In genomic region chr2:2536416-2537056, GRCh38 we compare ENCODE assay signal across 22 cellular contexts.
DNase-seq lines count a peak whose midpoint lies in the region; ATAC-seq and TF ChIP-seq lines count a peak whose summit lies in the region.
"Had no signal": no experiment of that assay in that cellular context is flagged by ENCODE, and none has a peak within 500 bp of the region (broad histone marks: within the 10 kb centered on the region; RNA-seq: fewer than 3 reads in every experiment).

No MANE protein-coding gene starts in this region.

- no peaks in the 10 kb centered on the region for H3K9me3 Mint-ChIP-seq in Caco-2 (ENCODE audit: unreplicated experiment)
- H3K9me3 Mint-ChIP-seq: CD8-positive, alpha-beta T cell had no signal

- no peaks in the 10 kb centered on the region for H3K36me3 Mint-ChIP-seq in Caco-2 (ENCODE audit: insufficient read depth, unreplicated experiment)
- H3K36me3 Mint-ChIP-seq: CD8-positive, alpha-beta T cell had no signal

- H3K9me3 ChIP-seq in Caco-2 = no peaks in the 10 kb centered on the region
- H3K9me3 ChIP-seq: SK-N-SH had no signal

- no peaks in the 10 kb centered on the region for H3K4me1 ChIP-seq in Caco-2

- no TSS peak for BruUV-seq in Caco-2 (replicated peaks; lab: Mats Ljungman, UMichigan)

- intact Hi-C loops in Caco-2 (cut with micrococcal nuclease; ENCODE audit: unreplicated experiment) = no loop called here

- H3K4me3 Mint-ChIP-seq in Caco-2 (ENCODE audit: unreplicated experiment) = peak overlapping the region; percentile 44
- H3K4me3 Mint-ChIP-seq: B cell; CD8-positive, alpha-beta T cell had no signal

- no peaks in the 10 kb centered on the region for H3K36me3 ChIP-seq in Caco-2 (ENCODE audit: control insufficient read depth, insufficient read depth, low read length)

- CTCF ChIA-PET in Caco-2 (lab: Charles Lee) = no interaction called here

- peaks cover 8% of the 10 kb centered on the region for H3K4me1 Mint-ChIP-seq in Caco-2 (ENCODE audit: low read depth, unreplicated experiment)
- H3K4me1 Mint-ChIP-seq: B cell had no signal

- no peak for ATAC-seq in GM19023 (IDR thresholded peaks at IDR 0.05; ENCODE audit: unreplicated experiment)
- ATAC-seq: CD8-positive, alpha-beta T cell; PC-3 had no signal

- TF ChIP-seq CTCF in Caco-2 (IDR thresholded peaks at IDR 0.05; ENCODE audit: insufficient read depth in 1 of 2, low read depth in 1 of 2, low read length in 1 of 2, severe bottlenecking in 1 of 2, unreplicated experiment in 1 of 2) = no peak

- H3K27ac Mint-ChIP-seq in Caco-2 (ENCODE audit: unreplicated experiment) = no peak overlapping the region
- H3K27ac Mint-ChIP-seq: B cell; CD8-positive, alpha-beta T cell had no signal

- H3K27me3 Mint-ChIP-seq in Caco-2 (ENCODE audit: insufficient read depth, unreplicated experiment) = peaks cover 23% of the 10 kb centered on the region

- peak; percentile 31 for DNase-seq in NCI-H1436 (lab: John Stamatoyannopoulos, UW)
- DNase-seq in NCI-H1436 treated with DMSO at 0.1 percent for 48 hours (lab: John Stamatoyannopoulos, UW) = no peak
- no peak for DNase-seq in Caco-2
- peak; percentile 16 for DNase-seq in NCI-H774 (lab: John Stamatoyannopoulos, UW)
- peak; percentile 33 for DNase-seq in left kidney (ENCODE audit: low read depth, low spot score)
- DNase-seq in cerebellum (ENCODE audit: low spot score) = no peak
- no peak for DNase-seq in NCI-H526 treated with DMSO at 0.1 percent for 48 hours (lab: John Stamatoyannopoulos, UW)
- DNase-seq: DMS 273 treated with DMSO at 0.1 percent for 48 hours; DMS79 treated with DMSO at 0.1 percent for 48 hours; GF-D8; Karpas-422; NCI-H1092; NCI-H1417 treated with DMSO at 0.1 percent for 48 hours; NCI-H2029 treated with DMSO at 0.1 percent for 48 hours; NCI-H69; NK-92 treated with Interleukin-12 subunit alpha and Interleukin-12 subunit beta, amount 100 ng/mL, for 24 hours; PC-3; SK-N-SH; SW 1271 had no signal

- no peak overlapping the region for H3K4me3 ChIP-seq in Caco-2 (ENCODE audit: low read depth, low read length)

- POLR2A ChIA-PET in Caco-2 (lab: Charles Lee) = no interaction called here

- no peaks in the 10 kb centered on the region for H3K27me3 ChIP-seq in Caco-2 (replicated peaks; ENCODE audit: control insufficient read depth, insufficient read depth, low read length)

Comparison
In these comparisons a context has a peak if more than half of its experiments do, and no peak if none do; other contexts are left out.
1. DNase-seq: peak in NCI-H1436 (single experiment), NCI-H774 (single experiment) and left kidney (single experiment); none in NCI-H1436 treated with DMSO at 0.1 percent for 48 hours (single experiment), Caco-2 (0 of 2), cerebellum (single experiment) and NCI-H526 treated with DMSO at 0.1 percent for 48 hours (single experiment).